35 cellular contexts compared by ENCODE assay signal in the genomic region with DNA sequence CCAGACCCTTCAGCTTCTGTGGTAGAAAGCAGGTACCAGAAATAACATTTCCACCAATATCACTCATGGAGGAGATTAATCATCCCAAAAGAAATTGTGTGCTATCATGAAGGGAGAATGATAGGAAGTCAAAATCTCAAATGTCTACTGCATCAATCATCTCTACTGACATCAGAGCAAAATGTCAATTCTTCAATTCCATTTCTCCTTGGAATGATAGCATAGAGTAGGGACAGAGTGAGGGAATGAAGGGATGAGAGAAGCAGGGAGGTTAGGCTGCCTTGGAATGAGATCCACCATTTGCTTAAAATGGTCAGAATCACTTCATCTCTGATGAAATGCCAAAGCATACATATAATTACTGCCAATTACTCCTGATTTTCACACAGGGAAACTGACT.
"Had no signal": no experiment of that assay in that cellular context is flagged by ENCODE, and none has a peak within 500 bp of the region (broad histone marks: within the 10 kb centered on the region; RNA-seq: fewer than 3 reads in every experiment).

No MANE protein-coding gene starts in this region.

- H3K27me3 ChIP-seq: MG63 had no signal

- H3K36me3 ChIP-seq: MG63 had no signal

- DNase-seq: Karpas-422, Kasumi-1, MG63, MM.1S, MV-4-11, NCI-H1048, NCI-H1092, NCI-H1092 treated with DMSO at 0.1 percent for 48 hours, NCI-H1105, NCI-H1105 treated with DMSO at 0.1 percent for 48 hours, NCI-H1417, NCI-H1417 treated with DMSO at 0.1 percent for 48 hours, NCI-H1436, NCI-H1436 treated with DMSO at 0.1 percent for 48 hours, NCI-H146, NCI-H1694, NCI-H1694 treated with DMSO at 0.1 percent for 48 hours, NCI-H187, NCI-H187 treated with DMSO at 0.1 percent for 48 hours, NCI-H1930, NCI-H2029, NCI-H2029 treated with DMSO at 0.1 percent for 48 hours, NCI-H2081, NCI-H2081 treated with DMSO at 0.1 percent for 48 hours, NCI-H2107, NCI-H2171, NCI-H2171 treated with DMSO at 0.1 percent for 48 hours, NCI-H2227 treated with DMSO at 0.1 percent for 48 hours, NCI-H226, NCI-H345, NCI-H446, NCI-H446 treated with DMSO at 0.1 percent for 48 hours, NCI-H510A, NCI-H510A treated with DMSO at 0.1 percent for 48 hours, NCI-H524 had no signal

- H3K9me3 ChIP-seq: MG63 had no signal

- H3K4me3 ChIP-seq: MG63 had no signal
